ENCODE assay signal across 8 cellular contexts in the genomic region with DNA sequence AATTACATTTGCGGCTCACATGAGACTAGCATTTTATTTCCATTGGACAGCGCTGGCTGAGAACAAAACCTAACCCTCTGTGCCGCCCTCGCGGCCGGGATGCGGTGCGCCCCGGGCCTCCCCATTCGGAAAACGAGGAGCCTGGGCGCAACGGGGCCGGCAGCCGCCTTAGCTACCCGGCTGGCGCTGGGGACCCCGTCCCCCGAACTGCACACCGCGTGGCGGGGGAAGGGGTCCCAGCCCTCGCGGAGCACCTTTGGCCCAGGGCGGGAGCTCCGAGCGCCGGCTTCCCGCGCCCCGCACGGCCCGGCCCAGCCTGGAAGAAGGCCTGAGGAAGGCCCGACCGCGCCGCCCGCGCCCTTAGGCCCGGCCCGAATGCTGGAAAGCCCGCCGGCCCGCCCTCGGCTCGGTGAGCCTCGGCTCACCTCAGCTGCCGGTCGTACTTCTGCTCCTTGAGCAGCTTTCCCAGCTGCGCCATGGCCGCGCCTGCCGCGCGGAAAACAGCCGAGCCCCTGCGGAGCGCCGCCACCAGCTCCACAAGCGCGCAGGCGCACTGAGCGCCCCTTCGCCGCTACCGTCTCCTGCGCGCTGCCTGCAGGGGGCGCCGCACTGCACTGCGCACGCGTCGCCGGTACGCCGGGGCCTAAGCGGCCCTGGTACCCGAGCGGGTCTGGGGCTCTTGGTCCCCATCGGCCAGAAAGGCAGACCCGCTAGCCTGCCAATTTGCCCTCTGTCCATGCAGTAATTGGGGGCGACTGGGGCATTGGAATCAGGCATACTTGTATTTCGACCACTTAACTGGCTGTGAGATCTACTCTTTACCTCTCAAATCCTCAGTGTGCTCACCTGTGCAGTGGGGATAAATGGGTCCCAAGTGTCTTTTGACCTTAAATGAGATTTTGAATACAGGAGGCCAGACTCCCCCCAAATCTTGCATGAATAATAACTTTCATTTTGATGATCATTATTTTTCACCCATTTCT. TPM values are rescaled to one million over a fixed set of nuclear protein-coding genes. Genes with fewer than 3 reads are reported as not detected.
DNase-seq lines count a peak whose midpoint lies in the region; ATAC-seq and TF ChIP-seq lines count a peak whose summit lies in the region.

A gene (minus strand): TSS at position 555 of the 983 bp plus-strand sequence. CDS start 77 bp downstream, at position 478.

- DNase-seq in AG10803 (ENCODE audit: low read depth) (peak; percentile 77), NCI-H345 (lab: John Stamatoyannopoulos, UW) (peak; percentile 82), cerebellar cortex (ENCODE audit: low spot score) (peak; percentile 81), kidney epithelial cell (ENCODE audit: low read depth) (peak; percentile 47)
- peak; percentile 76 to 85 for DNase-seq in stimulated activated CD4-positive, alpha-beta T cell treated with anti-CD3 and anti-CD28 coated beads, Interleukin-15, amount 100 ng/mL, for 48 hours (ENCODE audit: low read depth in 2 of 2)

- peak; percentile 95 for ATAC-seq in GM19023 (IDR thresholded peaks at IDR 0.05; ENCODE audit: unreplicated experiment)
- ATAC-seq in HG03280 (IDR thresholded peaks at IDR 0.05; ENCODE audit: unreplicated experiment), result peak; percentile 94
- ATAC-seq in activated CD4-positive, CD25-positive, alpha-beta regulatory T cell treated with anti-CD3 and anti-CD28 coated beads, Interleukin-2, amount 50 U/mL, for 24 hours, result peak; percentile 94

- no peaks in the 10 kb centered on the region for H3K36me3 ChIP-seq in kidney epithelial cell (ENCODE audit: control insufficient read depth, insufficient read depth, low read length)

- H3K27me3 ChIP-seq in kidney epithelial cell (ENCODE audit: control insufficient read depth, insufficient read depth, low read length), result no peaks in the 10 kb centered on the region

- TF ChIP-seq CTCF in AG10803 (conservative IDR thresholded peaks at IDR 0.05; ENCODE audit: low read length) (peak; percentile 68), kidney epithelial cell (IDR thresholded peaks at IDR 0.05; ENCODE audit: insufficient read depth, low read length, poor library complexity, severe bottlenecking) (peak; percentile 68)

- peak within 1 kb of the TSS; percentile 68 for H3K4me3 ChIP-seq in AG10803 (ENCODE audit: low read length)
- peak within 1 kb of the TSS; percentile 93 for H3K4me3 ChIP-seq in kidney epithelial cell (ENCODE audit: low read depth, low read length)

RNA-seq across cellular contexts. Expression of the gene that starts here (rescaled TPM):
- 77.3 and 77.9 TPM in 2 replicates for total RNA-seq in kidney epithelial cell

Comparison
In these comparisons a context has a peak if more than half of its experiments do, and no peak if none do; other contexts are left out.
1. Peak in every context shown above with its lines: DNase-seq, ATAC-seq and H3K4me3 ChIP-seq.